ENCODE assay signal across 8 cellular contexts in genomic region chr20:17431621-17432364, GRCh38.
DNase-seq lines count a peak whose midpoint lies in the region; ATAC-seq and TF ChIP-seq lines count a peak whose summit lies in the region.

No MANE protein-coding gene starts in this region.

- no peak for TF ChIP-seq POLR2A in upper lobe of left lung (IDR thresholded peaks at IDR 0.05)

- no peak overlapping the region for H2AK5ac ChIP-seq in neuronal stem cell (ENCODE audit: low read depth, low read length)

- no peak overlapping the region for H4K91ac ChIP-seq in neuronal stem cell (ENCODE audit: low read depth, low read length, poor library complexity)

- H3K27ac ChIP-seq in neuronal stem cell (replicated peaks; ENCODE audit: low read length) (no peak overlapping the region), upper lobe of left lung (no peak overlapping the region)

- no peak overlapping the region for H2BK120ac ChIP-seq in neuronal stem cell (ENCODE audit: low read depth, low read length)

- H3K9me3 ChIP-seq in neuronal stem cell (replicated peaks in 1 of 2; ENCODE audit: control insufficient read depth in 2 of 2, insufficient read depth in 1 of 2, low read depth in 1 of 2, low read length in 2 of 2), result no peaks in the 10 kb centered on the region
- no peaks in the 10 kb centered on the region for H3K9me3 ChIP-seq in upper lobe of left lung

- no peak overlapping the region for H2BK12ac ChIP-seq in neuronal stem cell (ENCODE audit: low read length)

- H3K27me3 ChIP-seq in neuronal stem cell (ENCODE audit: control insufficient read depth in 3 of 3, insufficient read depth in 3 of 3, low read depth in 1 of 3, low read length in 3 of 3) (peaks cover 0 to 10% (median 0%) of the 10 kb centered on the region in 3 experiments), upper lobe of left lung (no peaks in the 10 kb centered on the region)

- no CpG with 5 or more reads among the region's 17 CpGs for WGBS in neuronal stem cell (ENCODE audit: extremely low coverage in 2 of 2, insufficient read length in 2 of 2, insufficient replicate concordance in 1 of 2), 2 donors
- WGBS in upper lobe of left lung, 2 donors, result 28 to 31% methylated on average over 17 of the region's 17 CpGs

- H2BK5ac ChIP-seq in neuronal stem cell (ENCODE audit: low read length), result no peak overlapping the region

- no peak overlapping the region for H3K14ac ChIP-seq in neuronal stem cell (ENCODE audit: low read length)

- peak; percentile 68 for ATAC-seq in HG02885 (IDR thresholded peaks at IDR 0.05; ENCODE audit: poor library complexity, unreplicated experiment)
- ATAC-seq in upper lobe of left lung (ENCODE audit: low FRiP score in 2 of 2), result peak in 1 of 2 donors; percentile 74

- H3K18ac ChIP-seq in neuronal stem cell (ENCODE audit: low read length), result no peak overlapping the region

- no peak overlapping the region for H3K4ac ChIP-seq in neuronal stem cell (ENCODE audit: low read length)

- DNase-seq in Caki2 (ENCODE audit: low read depth), result peak; percentile 71
- peak; percentile 11 for DNase-seq in NCI-H526 treated with DMSO at 0.1 percent for 48 hours (lab: John Stamatoyannopoulos, UW)
- peak; percentile 34 for DNase-seq in activated T-cell treated with anti-CD3 and anti-CD28 coated beads for 1 hour (ENCODE audit: low read depth)
- DNase-seq in fibroblast of mammary gland (ENCODE audit: low read depth), result peak; percentile 49
- peak; percentile 72 for DNase-seq in neuronal stem cell (ENCODE audit: low spot score)
- peak in 1 of 2 donors; percentile 39 for DNase-seq in upper lobe of left lung
- no peak for DNase-seq in SKM-1 (lab: John Stamatoyannopoulos, UW; ENCODE audit: unreplicated experiment)

- H3K23ac ChIP-seq in neuronal stem cell (ENCODE audit: low read depth, low read length, poor library complexity), result no peak overlapping the region

- no peak for TF ChIP-seq EP300 in upper lobe of left lung (IDR thresholded peaks at IDR 0.05)

- H3K4me1 ChIP-seq in neuronal stem cell (ENCODE audit: control insufficient read depth in 2 of 2, insufficient read depth in 1 of 2, low read depth in 1 of 2, low read length in 2 of 2), result no peaks in the 10 kb centered on the region
- peaks cover 0 to 3% (median 0%) of the 10 kb centered on the region in 4 donors for H3K4me1 ChIP-seq in upper lobe of left lung

- no peak overlapping the region for H3K4me2 ChIP-seq in neuronal stem cell (ENCODE audit: insufficient read depth, low read length, poor library complexity, severe bottlenecking)

- no peak overlapping the region for H3K9ac ChIP-seq in neuronal stem cell (ENCODE audit: low read depth, low read length, poor library complexity)

- H3K36me3 ChIP-seq in neuronal stem cell (replicated peaks in 1 of 2; ENCODE audit: control insufficient read depth in 2 of 2, insufficient read depth in 2 of 2, low read length in 2 of 2), result no peaks in the 10 kb centered on the region
- no peaks in the 10 kb centered on the region for H3K36me3 ChIP-seq in upper lobe of left lung

- no peaks in the 10 kb centered on the region for H3K79me1 ChIP-seq in neuronal stem cell (ENCODE audit: low read depth, low read length)

- in situ Hi-C loops in Caki2 (cut with HindIII; ENCODE audit: low pct_unique_long_range_greater_than_20kb, low sequenced_read_pairs), result loop anchor here (25.0 kb wide), 1 partner anchor 619 kb away; no protein-coding TSS in a partner anchor

- H2BK15ac ChIP-seq in neuronal stem cell (ENCODE audit: low read length), result no peak overlapping the region

- no peak overlapping the region for H2AFZ ChIP-seq in neuronal stem cell (ENCODE audit: low read length)

- peak; percentile 75 for TF ChIP-seq CTCF in fibroblast of mammary gland (conservative IDR thresholded peaks at IDR 0.05; ENCODE audit: control insufficient read depth, insufficient read depth, low read depth, low read length)
- TF ChIP-seq CTCF in upper lobe of left lung (IDR thresholded peaks at IDR 0.05), result peak; percentile 33 to 84 (median 66)

- H3K4me3 ChIP-seq in fibroblast of mammary gland (ENCODE audit: control insufficient read depth, low read depth, low read length), result no peak overlapping the region
- H3K4me3 ChIP-seq in neuronal stem cell (ENCODE audit: low read length in 2 of 2), result no peak overlapping the region
- no peak overlapping the region for H3K4me3 ChIP-seq in upper lobe of left lung

- no peak overlapping the region for H4K8ac ChIP-seq in neuronal stem cell (ENCODE audit: low read depth, low read length)
